23 cellular contexts compared by ENCODE assay signal in the genomic region with DNA sequence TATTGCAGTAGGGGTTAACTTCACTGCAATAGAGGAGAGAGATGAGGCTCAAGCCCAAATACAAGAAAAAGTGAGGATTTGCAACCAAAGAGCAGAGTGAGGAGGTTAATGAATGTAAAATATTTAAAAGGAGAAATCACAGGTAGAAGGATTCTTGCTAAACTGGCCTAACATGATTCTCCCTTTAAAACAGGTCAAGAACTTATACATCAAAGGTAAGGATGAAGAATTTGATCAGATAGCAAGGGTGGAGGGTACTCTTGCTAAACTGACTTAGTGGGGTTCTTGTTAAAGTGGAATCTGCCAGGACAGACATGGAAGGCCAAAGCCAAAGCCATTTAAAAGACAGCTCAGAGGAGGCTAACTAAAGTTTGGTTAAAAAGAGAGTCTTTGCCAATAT.
DNase-seq lines count a peak whose midpoint lies in the region; ATAC-seq, FAIRE-seq and TF ChIP-seq lines count a peak whose summit lies in the region.
"Had no signal": no experiment of that assay in that cellular context is flagged by ENCODE, and none has a peak within 500 bp of the region (broad histone marks: within the 10 kb centered on the region; RNA-seq: fewer than 3 reads in every experiment).

No MANE protein-coding gene starts in this region.

- H3K4me1 ChIP-seq in H1 (replicated peaks in 1 of 4; ENCODE audit: control insufficient read depth in 3 of 4, insufficient read depth in 4 of 4, low read length in 3 of 4) (no peaks in the 10 kb centered on the region), smooth muscle cell (ENCODE audit: low read depth) (peaks cover 8% of the 10 kb centered on the region)
- H3K4me1 ChIP-seq: BE2C, BLaER1 had no signal

- TF ChIP-seq CTCF in H1 (IDR thresholded peaks at IDR 0.05; ENCODE audit: control extremely low read depth in 1 of 3, insufficient read depth in 1 of 3, low read depth in 1 of 3, low read length in 3 of 3) (no peak), smooth muscle cell (IDR thresholded peaks at IDR 0.05; ENCODE audit: borderline replicate concordance, insufficient read depth, poor library complexity, severe bottlenecking) (no peak)

- H3K18ac ChIP-seq in H1 (ENCODE audit: extremely low read depth, low read length), result no peak overlapping the region

- no peaks in the 10 kb centered on the region for H3K36me3 ChIP-seq in H1 (ENCODE audit: control insufficient read depth in 2 of 4, insufficient read depth in 4 of 4, low read length in 3 of 4)
- no peaks in the 10 kb centered on the region for H3K36me3 ChIP-seq in smooth muscle cell (ENCODE audit: low read depth)
- H3K36me3 ChIP-seq: BE2C, BLaER1 had no signal

- H3K27me3 ChIP-seq in H1 (replicated peaks in 1 of 4; ENCODE audit: control insufficient read depth in 3 of 4, extremely low read depth in 1 of 4, insufficient read depth in 3 of 4, low read length in 3 of 4), result no peaks in the 10 kb centered on the region
- H3K27me3 ChIP-seq in smooth muscle cell (ENCODE audit: low read depth), result no peaks in the 10 kb centered on the region
- H3K27me3 ChIP-seq: BE2C, BLaER1 had no signal

- H4K20me1 ChIP-seq in H1 (replicated peaks in 1 of 2; ENCODE audit: control insufficient read depth in 1 of 2, insufficient read depth in 2 of 2, low read length in 2 of 2), result no peaks in the 10 kb centered on the region
- no peaks in the 10 kb centered on the region for H4K20me1 ChIP-seq in smooth muscle cell (ENCODE audit: low read depth)
- H4K20me1 ChIP-seq: BLaER1 had no signal

- H3K79me2 ChIP-seq in H1 (ENCODE audit: control insufficient read depth in 1 of 2, insufficient read depth in 2 of 2, low read length in 2 of 2) (no peaks in the 10 kb centered on the region), smooth muscle cell (ENCODE audit: low read depth) (no peaks in the 10 kb centered on the region)

- no peak overlapping the region for H4K91ac ChIP-seq in H1 (replicated peaks; ENCODE audit: insufficient read length, low read length)

- POLR2A ChIA-PET in H1 (lab: Charles Lee; ENCODE audit: partially characterized antibody), result no interaction called here

- no peak overlapping the region for H2BK15ac ChIP-seq in H1 (ENCODE audit: low read length)

- TF ChIP-seq POLR2A in H1 (IDR thresholded peaks at IDR 0.05; ENCODE audit: control extremely low read depth in 1 of 2, low read depth in 2 of 2, low read length in 2 of 2), result no peak

- H2BK12ac ChIP-seq in H1 (ENCODE audit: low read depth, low read length), result no peak overlapping the region

- peak; percentile 55 for FAIRE-seq in GM19239 (lab: Jason Lieb, UNC)
- no peak for FAIRE-seq in H1 (lab: Jason Lieb, UNC)
- FAIRE-seq: A204.1, D721Med, G401.6, GM12891 had no signal

- no peak overlapping the region for H2BK5ac ChIP-seq in H1 (ENCODE audit: low read depth, low read length)

- DNase-seq in GM19239 (ENCODE audit: insufficient read length, low spot score) (no peak), H1 (ENCODE audit: low read depth in 1 of 2, low spot score in 2 of 2) (no peak), smooth muscle cell (lab: John Stamatoyannopoulos, UW; ENCODE audit: unreplicated experiment) (no peak), epidermal melanocyte (ENCODE audit: insufficient read length, low spot score) (no peak), T1000 (lab: John Stamatoyannopoulos, UW) (no peak)
- no peak for DNase-seq in activated naive CD4-positive, alpha-beta T cell treated with anti-CD3 and anti-CD28 coated beads, Interleukin-2, amount 50 U/mL, for 16 hours
- DNase-seq: 8988T; ACHN; BE2C; C1 segment of cervical spinal cord; Calu3; CD4-positive, alpha-beta memory T cell; CD4-positive, CD25-positive, alpha-beta regulatory T cell; CD8-positive, alpha-beta memory T cell; COR-L47; DMS79 treated with DMSO at 0.1 percent for 48 hours; GF-D8 had no signal

- H2BK20ac ChIP-seq in H1 (ENCODE audit: low read length), result no peak overlapping the region

- H3K27ac ChIP-seq in H1 (ENCODE audit: low read depth, low read length), result no peak overlapping the region
- H3K27ac ChIP-seq in smooth muscle cell (ENCODE audit: low read depth), result no peak overlapping the region
- H3K27ac ChIP-seq: BLaER1 had no signal

- no peaks in the 10 kb centered on the region for H3K9me3 ChIP-seq in H1 (ENCODE audit: insufficient read depth in 2 of 2, low read depth in 1 of 2, low read length in 1 of 2)
- no peaks in the 10 kb centered on the region for H3K9me3 ChIP-seq in smooth muscle cell (replicated peaks; ENCODE audit: low read depth)
- H3K9me3 ChIP-seq: BE2C, BLaER1 had no signal

- H4K8ac ChIP-seq in H1 (ENCODE audit: extremely low read depth, insufficient read depth, low read length), result no peak overlapping the region

- CTCF ChIA-PET in H1 (lab: Charles Lee; ENCODE audit: partially characterized antibody), result no interaction called here

- H2AK5ac ChIP-seq in H1 (ENCODE audit: low read depth, low read length), result no peak overlapping the region

- no peak for TF ChIP-seq RAD21 in H1 (IDR thresholded peaks at IDR 0.05 in 1 of 2, conservative IDR thresholded peaks at IDR 0.05 in 1 of 2; ENCODE audit: low read depth in 2 of 2, low read length in 2 of 2)

- no peak for TF ChIP-seq EP300 in H1 (IDR thresholded peaks at IDR 0.05; ENCODE audit: borderline replicate concordance in 1 of 2, low read depth in 2 of 2, low read length in 2 of 2)

- H3K4me3 ChIP-seq in H1 (ENCODE audit: extremely low read depth in 1 of 4, insufficient read depth in 2 of 4, low read depth in 3 of 4, low read length in 4 of 4), result no peak overlapping the region
- no peak overlapping the region for H3K4me3 ChIP-seq in smooth muscle cell
- H3K4me3 ChIP-seq: BLaER1 had no signal

- no peak overlapping the region for H4K5ac ChIP-seq in H1 (ENCODE audit: insufficient read length, low read depth, low read length)

- H3K56ac ChIP-seq in H1 (replicated peaks; ENCODE audit: insufficient read length, low read depth, low read length), result no peak overlapping the region

- H3K23ac ChIP-seq in H1 (ENCODE audit: insufficient read length), result no peak overlapping the region

- no peak for ATAC-seq in HG03196 (IDR thresholded peaks at IDR 0.05; ENCODE audit: unreplicated experiment)

- no peak overlapping the region for H3K14ac ChIP-seq in H1 (ENCODE audit: insufficient read length)

- H3K4ac ChIP-seq in H1 (replicated peaks; ENCODE audit: insufficient read length, low read depth, low read length), result no peak overlapping the region

- H3K4me2 ChIP-seq in H1 (ENCODE audit: insufficient read depth in 1 of 2, low read depth in 2 of 2, low read length in 2 of 2) (no peak overlapping the region), smooth muscle cell (peak overlapping the region; percentile 4)
- H3K4me2 ChIP-seq: BLaER1 had no signal

- peak overlapping the region; percentile 21; the same call in 1 of the 2 replicates for H2AFZ ChIP-seq in H1 (ENCODE audit: low read length)
- H2AFZ ChIP-seq in smooth muscle cell (ENCODE audit: low read depth), result no peak overlapping the region

- no peaks in the 10 kb centered on the region for H3K79me1 ChIP-seq in H1 (ENCODE audit: low read depth, low read length)

- H3F3A ChIP-seq in smooth muscle cell (ENCODE audit: low read depth), result peaks cover 11% of the 10 kb centered on the region

- H3K9ac ChIP-seq in H1 (replicated peaks in 1 of 4; ENCODE audit: extremely low read depth in 1 of 4, low read depth in 3 of 4, low read length in 3 of 4), result no peak overlapping the region
- H3K9ac ChIP-seq in smooth muscle cell (ENCODE audit: low read depth), result no peak overlapping the region
- H3K9ac ChIP-seq: BLaER1 had no signal

- H2BK120ac ChIP-seq in H1 (replicated peaks; ENCODE audit: low read depth, low read length), result no peak overlapping the region

- no peaks in the 10 kb centered on the region for H3K23me2 ChIP-seq in H1 (ENCODE audit: low read depth, low read length)

TF ChIP-seq in H1, 55 proteins besides CTCF, POLR2A, EP300 and RAD21 (continues in another document):
- TF ChIP-seq SP4 (IDR thresholded peaks at IDR 0.05; ENCODE audit: low read length) (no peak), ZNF274 (IDR thresholded peaks at IDR 0.05; ENCODE audit: borderline replicate concordance, extremely low read depth, low read length) (no peak), CEBPB (IDR thresholded peaks at IDR 0.05; ENCODE audit: low read depth, low read length) (no peak)
